ENCODE assay signal across 11 cellular contexts in genomic region chr4:59612235-59612634, GRCh38.
A peak's percentile ranks its signal among the peaks of the same experiment; 100 is the strongest.
DNase-seq lines count a peak whose midpoint lies in the region; ATAC-seq and TF ChIP-seq lines count a peak whose summit lies in the region.
"Had no signal": no experiment of that assay in that cellular context is flagged by ENCODE, and none has a peak within 500 bp of the region (broad histone marks: within the 10 kb centered on the region; RNA-seq: fewer than 3 reads in every experiment).

No MANE protein-coding gene starts in this region.

- peaks cover 14% of the 10 kb centered on the region for H3K4me1 ChIP-seq in PC-3 (ENCODE audit: insufficient read depth, low read length)

- intact Hi-C loops in PC-3 (cut with micrococcal nuclease) (no loop called here), lower leg skin (cut with DNase I; ENCODE audit: low total_unique reads) (no loop called here)

- no peak overlapping the region for H2AFZ ChIP-seq in PC-3 (ENCODE audit: low read length)

- H3K79me2 ChIP-seq in PC-3 (ENCODE audit: low read length): no peaks in the 10 kb centered on the region

- CTCF ChIA-PET in PC-3 (lab: Charles Lee): no interaction called here

- ATAC-seq in PC-3 (peak; percentile 96), GM21515 (IDR thresholded peaks at IDR 0.05; ENCODE audit: unreplicated experiment) (no peak)

- H3F3A ChIP-seq in PC-3 (ENCODE audit: low read length, unreplicated experiment): no peaks in the 10 kb centered on the region

- H3K9ac ChIP-seq in PC-3 (ENCODE audit: low read length): no peak overlapping the region

- POLR2A ChIA-PET in PC-3 (lab: Charles Lee; ENCODE audit: unreplicated experiment): no interaction called here

- peak; percentile 25 for DNase-seq in GM03348 (ENCODE audit: low spot score)
- peak; percentile 79 for DNase-seq in PC-3
- peak; percentile 25 for DNase-seq in epithelial cell of proximal tubule (ENCODE audit: low read depth)
- peak; percentile 63 for DNase-seq in non-pigmented ciliary epithelial cell (ENCODE audit: low read depth)
- no peak for DNase-seq in NCI-H774 (lab: John Stamatoyannopoulos, UW)
- DNase-seq in SK-N-DZ (ENCODE audit: low spot score): no peak
- no peak for DNase-seq in lower leg skin (ENCODE audit: low spot score in 2 of 2)
- DNase-seq: cerebellar nuclear complex, NCI-H1694, posterior cingulate gyrus had no signal

- no peaks in the 10 kb centered on the region for H3K9me2 ChIP-seq in PC-3 (replicated peaks; ENCODE audit: low read length)

- 58 to 62% methylated on average over 1 of the region's 1 CpG for WGBS in lower leg skin, 2 donors

- no peaks in the 10 kb centered on the region for H3K27me3 ChIP-seq in PC-3 (ENCODE audit: low read length)

- no peaks in the 10 kb centered on the region for H3K36me3 ChIP-seq in PC-3 (ENCODE audit: low read depth, low read length)

- no peak overlapping the region for H3K4me3 ChIP-seq in PC-3 (ENCODE audit: low read length)
- H3K4me3 ChIP-seq in epithelial cell of proximal tubule (ENCODE audit: low read depth, low read length): no peak overlapping the region
- no peak overlapping the region for H3K4me3 ChIP-seq in lower leg skin (ENCODE audit: low read depth, poor library complexity, severe bottlenecking)

- H3K4me2 ChIP-seq in PC-3 (ENCODE audit: low read length): 0 out of 2 replicates have a peak overlapping the region, but pooled peaks have one; percentile 21

- TF ChIP-seq CTCF in PC-3 (conservative IDR thresholded peaks at IDR 0.05; ENCODE audit: low read depth, low read length) (no peak), epithelial cell of proximal tubule (conservative IDR thresholded peaks at IDR 0.05; ENCODE audit: low read depth, low read length) (no peak), lower leg skin (IDR thresholded peaks at IDR 0.05) (no peak)

- no TSS peak for BruUV-seq in PC-3 (replicated peaks; lab: Mats Ljungman, UMichigan)

- H4K20me1 ChIP-seq in PC-3 (ENCODE audit: low read length): no peaks in the 10 kb centered on the region

- TF ChIP-seq POLR2A in lower leg skin (IDR thresholded peaks at IDR 0.05): no peak

- no peak overlapping the region for H3K27ac ChIP-seq in PC-3 (ENCODE audit: low read length)

- no peaks in the 10 kb centered on the region for H3K9me3 ChIP-seq in PC-3 (ENCODE audit: low read length)

Comparison
In these comparisons a context has a peak if more than half of its experiments do, and no peak if none do; other contexts are left out.
1. DNase-seq: peak in GM03348 (single experiment), PC-3 (single experiment), epithelial cell of proximal tubule (single experiment) and non-pigmented ciliary epithelial cell (single experiment); none in NCI-H774 (single experiment), SK-N-DZ (single experiment) and lower leg skin (0 of 2).